In the genomic region with DNA sequence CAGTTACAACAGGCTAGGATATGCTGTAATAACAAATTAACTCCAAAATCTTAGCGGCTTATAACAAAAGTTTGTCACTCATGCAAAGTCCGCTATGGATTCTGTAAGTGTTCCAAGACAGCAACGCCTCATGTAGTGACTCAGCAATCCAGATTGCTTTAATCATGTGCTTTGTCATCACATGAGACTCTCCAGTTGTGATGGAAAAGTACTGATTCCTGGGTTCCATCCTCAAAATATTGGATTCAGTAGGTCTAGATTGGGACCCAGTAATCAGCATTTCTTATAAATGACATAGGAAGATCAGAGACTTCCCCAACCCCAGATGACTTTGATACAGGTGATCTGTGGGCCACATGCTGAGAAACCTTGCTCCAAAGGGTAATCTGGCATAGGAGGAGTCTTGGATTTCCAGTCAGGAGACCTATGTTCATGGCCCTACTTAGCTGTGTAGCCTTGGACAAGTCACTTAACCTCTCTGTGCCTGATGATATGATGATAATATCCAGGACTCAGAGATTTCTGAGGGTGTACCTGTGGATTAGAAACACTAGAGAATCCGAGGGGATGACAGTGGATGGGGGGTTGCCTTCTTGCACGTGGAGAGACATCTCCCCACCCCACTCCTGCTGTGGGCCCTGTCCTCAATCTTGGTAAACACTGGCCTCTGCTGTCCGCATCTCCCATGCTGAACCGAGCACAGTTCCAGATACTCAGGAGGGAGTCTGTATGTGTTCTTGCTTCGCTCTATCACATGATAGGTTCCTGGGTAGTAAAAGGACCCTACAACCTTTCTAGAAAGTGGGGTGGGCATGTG, we compare ENCODE assay signal across 12 cellular contexts.
DNase-seq lines count a peak whose midpoint lies in the region; ATAC-seq, FAIRE-seq and TF ChIP-seq lines count a peak whose summit lies in the region.
"Had no signal": no experiment of that assay in that cellular context is flagged by ENCODE, and none has a peak within 500 bp of the region (broad histone marks: within the 10 kb centered on the region; RNA-seq: fewer than 3 reads in every experiment).

No MANE protein-coding gene starts in this region.

- ATAC-seq in HepG2 (no peak), right lobe of liver (no peak), GM21390 (IDR thresholded peaks at IDR 0.05; ENCODE audit: unreplicated experiment) (no peak), GM21723 (IDR thresholded peaks at IDR 0.05; ENCODE audit: unreplicated experiment) (no peak)
- ATAC-seq: pancreas had no signal

- H3K9me3 ChIP-seq in HepG2 (ENCODE audit: low read length) = no peaks in the 10 kb centered on the region
- H3K9me3 ChIP-seq in right lobe of liver = no peaks in the 10 kb centered on the region
- no peaks in the 10 kb centered on the region for H3K9me3 ChIP-seq in astrocyte (ENCODE audit: insufficient read depth, low read depth, low read length)
- H3K9me3 ChIP-seq: colonic mucosa, pancreas had no signal

- H3K4me3 ChIP-seq in HepG2 (replicated peaks in 1 of 3; ENCODE audit: insufficient read depth in 1 of 3, low read depth in 2 of 3, low read length in 3 of 3) = no peak overlapping the region
- no peak overlapping the region for H3K4me3 ChIP-seq in right lobe of liver
- no peak overlapping the region for H3K4me3 ChIP-seq in astrocyte (ENCODE audit: insufficient read depth, low read depth, low read length)
- H3K4me3 ChIP-seq: colonic mucosa, pancreas had no signal

- no peak for TF ChIP-seq RAD21 in HepG2 (CRISPR knock-in tag; IDR thresholded peaks at IDR 0.05)

- H3K27me3 Mint-ChIP-seq in astrocyte (ENCODE audit: low read depth, unreplicated experiment) = no peaks in the 10 kb centered on the region

- peaks cover 1% of the 10 kb centered on the region for H3K9me3 Mint-ChIP-seq in astrocyte (ENCODE audit: unreplicated experiment)
- H3K9me3 Mint-ChIP-seq: CD4-positive, CD25-positive, alpha-beta regulatory T cell; immature natural killer cell had no signal

- H3K36me3 Mint-ChIP-seq in astrocyte (ENCODE audit: low read depth, unreplicated experiment) = no peaks in the 10 kb centered on the region
- H3K36me3 Mint-ChIP-seq: CD4-positive, CD25-positive, alpha-beta regulatory T cell; immature natural killer cell had no signal

- H2AFZ ChIP-seq in HepG2 (ENCODE audit: low read length) = no peak overlapping the region
- no peak overlapping the region for H2AFZ ChIP-seq in astrocyte (ENCODE audit: low read depth, low read length)

- no peak overlapping the region for H3K4me2 ChIP-seq in HepG2 (ENCODE audit: low read depth, low read length)
- peak overlapping the region; percentile 28 for H3K4me2 ChIP-seq in astrocyte (ENCODE audit: low read length)

- H3K4me3 Mint-ChIP-seq in astrocyte (ENCODE audit: unreplicated experiment) = no peak overlapping the region
- H3K4me3 Mint-ChIP-seq: CD4-positive, CD25-positive, alpha-beta regulatory T cell; immature natural killer cell had no signal

- WGBS in HepG2 (ENCODE audit: low lambda C conversion rate) = 57% methylated on average over 6 of the region's 8 CpGs
- 62% methylated on average over 3 of the region's 8 CpGs for WGBS in right lobe of liver (ENCODE audit: insufficient coverage, low coverage, low lambda C conversion rate, missing lambda C conversion rate)

- TF ChIP-seq EP300 in HepG2 (IDR thresholded peaks at IDR 0.05; ENCODE audit: low read depth in 2 of 2, low read length in 2 of 2) (no peak), HepG2 (CRISPR knock-in tag; IDR thresholded peaks at IDR 0.05; ENCODE audit: borderline replicate concordance) (no peak)

- H3K9ac ChIP-seq in HepG2 (ENCODE audit: insufficient read depth, low read depth, low read length) = no peak overlapping the region
- H3K9ac ChIP-seq in astrocyte (ENCODE audit: low read length) = no peak overlapping the region

- H4K20me1 ChIP-seq in HepG2 (ENCODE audit: insufficient read depth, low read length) = no peaks in the 10 kb centered on the region
- H4K20me1 ChIP-seq in astrocyte (ENCODE audit: insufficient read depth, low read length) = no peaks in the 10 kb centered on the region

- H3K4me1 ChIP-seq in HepG2 (ENCODE audit: insufficient read depth, low read length) (no peaks in the 10 kb centered on the region), right lobe of liver (no peaks in the 10 kb centered on the region), astrocyte (ENCODE audit: insufficient read depth, low read length) (peaks cover 53% of the 10 kb centered on the region)
- H3K4me1 ChIP-seq: colonic mucosa, pancreas had no signal

- H3K27ac ChIP-seq in HepG2 (ENCODE audit: extremely low read length, insufficient read depth, low read length) (no peak overlapping the region), right lobe of liver (no peak overlapping the region), astrocyte (ENCODE audit: low read depth, low read length) (peak overlapping the region; percentile 61)
- H3K27ac ChIP-seq: colonic mucosa, pancreas had no signal

- peak overlapping the region; percentile 47 for H3K27ac Mint-ChIP-seq in astrocyte (ENCODE audit: unreplicated experiment)
- H3K27ac Mint-ChIP-seq: CD4-positive, CD25-positive, alpha-beta regulatory T cell; immature natural killer cell had no signal

- DNase-seq in HepG2 (ENCODE audit: low spot score) = no peak
- no peak for DNase-seq in right lobe of liver
- peak; percentile 81 for DNase-seq in astrocyte (ENCODE audit: low read depth)
- DNase-seq in foreskin melanocyte = peak; percentile 45
- DNase-seq in glomerular visceral epithelial cell (ENCODE audit: extremely low spot score) = no peak
- DNase-seq in SK-N-DZ (ENCODE audit: low spot score) = no peak
- DNase-seq: CD4-positive, CD25-positive, alpha-beta regulatory T cell; colonic mucosa; immature natural killer cell; pancreas had no signal

- peaks cover 31% of the 10 kb centered on the region for H3K4me1 Mint-ChIP-seq in astrocyte (ENCODE audit: low read depth, unreplicated experiment)
- H3K4me1 Mint-ChIP-seq: CD4-positive, CD25-positive, alpha-beta regulatory T cell; immature natural killer cell had no signal

- FAIRE-seq in HepG2 (lab: Jason Lieb, UNC) (no peak), astrocyte (lab: Jason Lieb, UNC) (peak; percentile 74)
- FAIRE-seq: pancreas had no signal

- TF ChIP-seq CTCF in HepG2 (CRISPR knock-in tag; IDR thresholded peaks at IDR 0.05) (no peak), right lobe of liver (IDR thresholded peaks at IDR 0.05) (no peak), astrocyte (IDR thresholded peaks at IDR 0.05; ENCODE audit: insufficient read depth, low read depth, low read length) (no peak)

- CTCF ChIA-PET in HepG2 (lab: Yijun Ruan, JAX; ENCODE audit: low intra/inter-chr PET ratio, low total read pairs) = no interaction called here

- H3K79me2 ChIP-seq in HepG2 (ENCODE audit: insufficient read depth, low read length) (no peaks in the 10 kb centered on the region), astrocyte (ENCODE audit: insufficient read depth, low read length) (peaks cover 23% of the 10 kb centered on the region)

- intact Hi-C loops in HepG2 (cut with micrococcal nuclease; ENCODE audit: unreplicated experiment) = no loop called here
- intact Hi-C loops in right lobe of liver (cut with DNase I) = loop anchor here in 1 of 2 donors (10.0 kb wide), 1 partner anchor 59 kb away; no protein-coding TSS in a partner anchor

- TF ChIP-seq POLR2A in HepG2 (IDR thresholded peaks at IDR 0.05; ENCODE audit: insufficient read depth in 1 of 2, low read depth in 2 of 2, low read length in 2 of 2) (no peak), right lobe of liver (IDR thresholded peaks at IDR 0.05) (no peak)

- no peaks in the 10 kb centered on the region for H3K36me3 ChIP-seq in HepG2 (replicated peaks in 1 of 2; ENCODE audit: control insufficient read depth in 1 of 2, insufficient read depth in 2 of 2, low read length in 2 of 2)
- no peaks in the 10 kb centered on the region for H3K36me3 ChIP-seq in right lobe of liver
- H3K36me3 ChIP-seq in astrocyte (ENCODE audit: insufficient read depth, low read length) = peaks cover 2% of the 10 kb centered on the region
- H3K36me3 ChIP-seq: colonic mucosa, pancreas had no signal

- POLR2A ChIA-PET in HepG2 (lab: Yijun Ruan, JAX) = no interaction called here

- in situ Hi-C loops in HepG2 (cut with HindIII; ENCODE audit: extremely low pct_ligation_motif_present, low pct_unique_long_range_greater_than_20kb) = no loop called here

- no TSS peak for BruUV-seq in HepG2 (replicated peaks; lab: Mats Ljungman, UMichigan)

- H3K27me3 ChIP-seq in HepG2 (ENCODE audit: control insufficient read depth in 1 of 2, insufficient read depth in 2 of 2, low read length in 2 of 2) = no peaks in the 10 kb centered on the region
- no peaks in the 10 kb centered on the region for H3K27me3 ChIP-seq in right lobe of liver
- no peaks in the 10 kb centered on the region for H3K27me3 ChIP-seq in astrocyte (ENCODE audit: insufficient read depth, low read length)
- H3K27me3 ChIP-seq: colonic mucosa, pancreas had no signal

TF ChIP-seq in HepG2, 621 proteins besides CTCF, POLR2A, EP300 and RAD21:
- TF ChIP-seq ZNF484 (CRISPR knock-in tag; IDR thresholded peaks at IDR 0.05; ENCODE audit: borderline replicate concordance, low read depth) (no peak), NFE2L2 (IDR thresholded peaks at IDR 0.05; ENCODE audit: low read length) (peak; percentile 52; the same call in 1 of the 2 replicates), ZNF768 (CRISPR knock-in tag; IDR thresholded peaks at IDR 0.05) (peak; percentile 55; the same call in 1 of the 2 replicates), CREB1 (IDR thresholded peaks at IDR 0.05) (0 out of 2 replicates have a peak, but pooled peaks have one; percentile 10), CREB1 (CRISPR knock-in tag; IDR thresholded peaks at IDR 0.05) (no peak)
TF ChIP-seq in HepG2: peak in this region for 3.

Comparison
In these comparisons a context has a peak if more than half of its experiments do, and no peak if none do; other contexts are left out.
1. DNase-seq: peak in astrocyte (single experiment) and foreskin melanocyte (single experiment); none in HepG2 (single experiment), right lobe of liver (0 of 3), glomerular visceral epithelial cell (single experiment) and SK-N-DZ (single experiment).